15 cellular contexts compared by ENCODE assay signal in genomic region chr2:20040489-20041172, GRCh38. TPM values are rescaled to one million over a fixed set of nuclear protein-coding genes. Genes with fewer than 3 reads are reported as not detected.
DNase-seq lines count a peak whose midpoint lies in the region; ATAC-seq and TF ChIP-seq lines count a peak whose summit lies in the region.
"Had no signal": no experiment of that assay in that cellular context is flagged by ENCODE, and none has a peak within 500 bp of the region (broad histone marks: within the 10 kb centered on the region; RNA-seq: fewer than 3 reads in every experiment).

No MANE protein-coding gene starts in this region.

- peaks cover 0 to 25% of the 10 kb centered on the region in 2 donors for H3K36me3 ChIP-seq in body of pancreas (replicated peaks in 1 of 2; ENCODE audit: insufficient read depth in 1 of 2, low read depth in 2 of 2)
- peaks cover 21 to 52% of the 10 kb centered on the region in 2 experiments for H3K36me3 ChIP-seq in mesenchymal stem cell (ENCODE audit: control insufficient read depth in 1 of 2, insufficient read depth in 2 of 2, low read depth in 1 of 2, low read length in 2 of 2)
- H3K36me3 ChIP-seq in endodermal cell (ENCODE audit: control insufficient read depth, insufficient read depth, low read length): peaks cover 66% of the 10 kb centered on the region

- H4K8ac ChIP-seq in mesenchymal stem cell (ENCODE audit: low read length): no peak overlapping the region

- H3K9ac ChIP-seq in mesenchymal stem cell (ENCODE audit: low read length) (peak overlapping the region; percentile 14), endodermal cell (ENCODE audit: extremely low read depth, low read length, poor library complexity, severe bottlenecking) (no peak overlapping the region)

- peaks cover 14% of the 10 kb centered on the region for H3K4me1 Mint-ChIP-seq in activated CD4-positive, alpha-beta T cell treated with anti-CD3 and anti-CD28 coated beads, Interleukin-2, amount 10 ng/mL, durations not matched to agents 7 days and 5 days
- peaks cover 56% of the 10 kb centered on the region for H3K4me1 Mint-ChIP-seq in endodermal cell

- H2BK120ac ChIP-seq in mesenchymal stem cell (ENCODE audit: low read depth, low read length): no peak overlapping the region

- no peak overlapping the region for H3K4me3 ChIP-seq in body of pancreas
- no peak overlapping the region for H3K4me3 ChIP-seq in mesenchymal stem cell (ENCODE audit: insufficient read depth in 1 of 2, low read depth in 1 of 2, low read length in 2 of 2)
- H3K4me3 ChIP-seq in endodermal cell (ENCODE audit: low read length): no peak overlapping the region
- H3K4me3 ChIP-seq: skin epidermis had no signal

- no peak for TF ChIP-seq POLR2A in body of pancreas (IDR thresholded peaks at IDR 0.05)

- no peaks in the 10 kb centered on the region for H3K9me3 ChIP-seq in body of pancreas
- H3K9me3 ChIP-seq in mesenchymal stem cell (ENCODE audit: control insufficient read depth, low read length): no peaks in the 10 kb centered on the region
- H3K9me3 ChIP-seq in endodermal cell (ENCODE audit: control insufficient read depth, low read length): no peaks in the 10 kb centered on the region

- no peak overlapping the region for H3K23ac ChIP-seq in mesenchymal stem cell (ENCODE audit: low read length in 2 of 2)

- WGBS in body of pancreas, 2 donors: 63 to 64% methylated on average over 8 of the region's 8 CpGs
- 100% methylated on average over 1 of the region's 8 CpGs for WGBS in mesenchymal stem cell
- 93 to 100% methylated on average over 3 to 7 of the region's 8 CpGs for WGBS in endodermal cell (ENCODE audit: insufficient coverage in 1 of 2, insufficient read length in 1 of 2), 2 experiments

- no peaks in the 10 kb centered on the region for H3K27me3 ChIP-seq in body of pancreas
- H3K27me3 ChIP-seq in mesenchymal stem cell (ENCODE audit: control insufficient read depth in 1 of 2, insufficient read depth in 1 of 2, low read length in 2 of 2): no peaks in the 10 kb centered on the region
- no peaks in the 10 kb centered on the region for H3K27me3 ChIP-seq in endodermal cell (ENCODE audit: control insufficient read depth, insufficient read depth, low read length, poor library complexity, severe bottlenecking)

- no peaks in the 10 kb centered on the region for H3K27me3 Mint-ChIP-seq in activated CD4-positive, alpha-beta T cell treated with anti-CD3 and anti-CD28 coated beads, Interleukin-2, amount 10 ng/mL, durations not matched to agents 7 days and 5 days
- H3K27me3 Mint-ChIP-seq in endodermal cell (ENCODE audit: insufficient read depth): no peaks in the 10 kb centered on the region
- H3K27me3 Mint-ChIP-seq: activated naive CD4-positive, alpha-beta T cell treated with anti-CD3 and anti-CD28 coated beads, Interleukin-2, amount 50 U/mL, for 24 hours had no signal

- no peak overlapping the region for H3K4me2 ChIP-seq in mesenchymal stem cell (ENCODE audit: low read length, poor library complexity, severe bottlenecking)

- H3K27ac ChIP-seq in body of pancreas (no peak overlapping the region), mesenchymal stem cell (ENCODE audit: low read length, poor library complexity, severe bottlenecking) (peak overlapping the region; percentile 53), endodermal cell (ENCODE audit: low read depth, low read length) (no peak overlapping the region)

- peaks cover 36% of the 10 kb centered on the region for H3K36me3 Mint-ChIP-seq in activated CD4-positive, alpha-beta T cell treated with anti-CD3 and anti-CD28 coated beads, Interleukin-2, amount 10 ng/mL, durations not matched to agents 7 days and 5 days (ENCODE audit: low read depth)
- H3K36me3 Mint-ChIP-seq in endodermal cell (ENCODE audit: low read depth): peaks cover 57% of the 10 kb centered on the region

- H3K14ac ChIP-seq in mesenchymal stem cell (ENCODE audit: low read length in 2 of 2): no peak overlapping the region

- H3K79me1 ChIP-seq in mesenchymal stem cell (replicated peaks; ENCODE audit: low read length, poor library complexity, severe bottlenecking): peaks cover 10% of the 10 kb centered on the region

- peaks cover 38% of the 10 kb centered on the region for H3K4me1 ChIP-seq in body of pancreas
- peaks cover 12% of the 10 kb centered on the region for H3K4me1 ChIP-seq in mesenchymal stem cell (ENCODE audit: control insufficient read depth, insufficient read depth, low read depth, low read length)
- H3K4me1 ChIP-seq in endodermal cell (ENCODE audit: control insufficient read depth, insufficient read depth, low read length): peaks cover 20% of the 10 kb centered on the region

- no peak overlapping the region for H3K18ac ChIP-seq in mesenchymal stem cell (ENCODE audit: low read depth in 1 of 2, low read length in 2 of 2)

- in situ Hi-C loops in ACHN (cut with HindIII; ENCODE audit: low pct_ligation_motif_present, low pct_unique_long_range_greater_than_20kb, low sequenced_read_pairs): no loop called here

- CTCF ChIA-PET in activated CD4-positive, alpha-beta T cell treated with anti-CD3 and anti-CD28 coated beads, Interleukin-2, amount 10 ng/mL, durations not matched to agents 7 days and 5 days (lab: Charles Lee): interaction anchor here (0.6 to 1.5 kb wide), 3 partner anchors 8 to 25 kb away, joined by 4 to 5 read pairs (median 4); no protein-coding TSS in a partner anchor

- ATAC-seq in body of pancreas (peak; percentile 58), GM21723 (IDR thresholded peaks at IDR 0.05; ENCODE audit: unreplicated experiment) (no peak)

- H3K4ac ChIP-seq in mesenchymal stem cell (ENCODE audit: low read depth in 1 of 2, low read length in 2 of 2): no peak overlapping the region

- no peak overlapping the region for H3K4me3 Mint-ChIP-seq in activated CD4-positive, alpha-beta T cell treated with anti-CD3 and anti-CD28 coated beads, Interleukin-2, amount 10 ng/mL, durations not matched to agents 7 days and 5 days
- H3K4me3 Mint-ChIP-seq in endodermal cell: no peak overlapping the region
- H3K4me3 Mint-ChIP-seq: activated naive CD4-positive, alpha-beta T cell treated with anti-CD3 and anti-CD28 coated beads, Interleukin-2, amount 50 U/mL, for 24 hours; nephron progenitor cell had no signal

- H2AK5ac ChIP-seq in mesenchymal stem cell (ENCODE audit: low read length, severe bottlenecking): peak overlapping the region; percentile 82

- no peak overlapping the region for H2BK12ac ChIP-seq in mesenchymal stem cell (ENCODE audit: low read length in 2 of 2)

- H3K27ac Mint-ChIP-seq in activated CD4-positive, alpha-beta T cell treated with anti-CD3 and anti-CD28 coated beads, Interleukin-2, amount 10 ng/mL, durations not matched to agents 7 days and 5 days: no peak overlapping the region
- no peak overlapping the region for H3K27ac Mint-ChIP-seq in endodermal cell
- H3K27ac Mint-ChIP-seq: activated naive CD4-positive, alpha-beta T cell treated with anti-CD3 and anti-CD28 coated beads, Interleukin-2, amount 50 U/mL, for 24 hours; nephron progenitor cell had no signal

- DNase-seq in ACHN: peak; percentile 56
- peak; percentile 74 for DNase-seq in M059J (ENCODE audit: low read depth)
- DNase-seq in body of pancreas: no peak
- DNase-seq in mesenchymal stem cell: no peak
- no peak for DNase-seq in activated naive CD4-positive, alpha-beta T cell treated with anti-CD3 and anti-CD28 coated beads, Interleukin-2, amount 50 U/mL, for 16 hours
- DNase-seq in activated CD4-positive, alpha-beta T cell treated with anti-CD3 and anti-CD28 coated beads, Interleukin-2, amount 10 ng/mL, durations not matched to agents 7 days and 5 days: no peak
- no peak for DNase-seq in endodermal cell
- DNase-seq: activated CD4-positive, CD25-positive, alpha-beta regulatory T cell; caudate nucleus; COR-L47; NCI-H1105; nephron progenitor cell had no signal

- POLR2A ChIA-PET in activated CD4-positive, alpha-beta T cell treated with anti-CD3 and anti-CD28 coated beads, Interleukin-2, amount 10 ng/mL, durations not matched to agents 7 days and 5 days (lab: Charles Lee): no interaction called here

- TF ChIP-seq CTCF in body of pancreas (IDR thresholded peaks at IDR 0.05) (no peak), endodermal cell (conservative IDR thresholded peaks at IDR 0.05) (no peak)

- H2BK15ac ChIP-seq in mesenchymal stem cell (ENCODE audit: low read depth, poor library complexity, severe bottlenecking): no peak overlapping the region

- no peak overlapping the region for H4K91ac ChIP-seq in mesenchymal stem cell (ENCODE audit: low read length)

- no peaks in the 10 kb centered on the region for H3K9me3 Mint-ChIP-seq in activated CD4-positive, alpha-beta T cell treated with anti-CD3 and anti-CD28 coated beads, Interleukin-2, amount 10 ng/mL, durations not matched to agents 7 days and 5 days
- no peaks in the 10 kb centered on the region for H3K9me3 Mint-ChIP-seq in endodermal cell
- H3K9me3 Mint-ChIP-seq: activated naive CD4-positive, alpha-beta T cell treated with anti-CD3 and anti-CD28 coated beads, Interleukin-2, amount 50 U/mL, for 24 hours; nephron progenitor cell had no signal

- H2BK5ac ChIP-seq in mesenchymal stem cell (ENCODE audit: low read depth, low read length, poor library complexity, severe bottlenecking): no peak overlapping the region

- intact Hi-C loops in body of pancreas (cut with DNase I): no loop called here

- H2AFZ ChIP-seq in mesenchymal stem cell (ENCODE audit: low read depth, low read length): no peak overlapping the region

RNA-seq across cellular contexts. Expression of gene LAPTM4A, which starts 10.8 kb away (rescaled TPM):
- total RNA-seq in M059J (2014; rRNA removed; shearing (Covaris generic)): 211 and 216 TPM in 2 replicates
- 100 to 1,000 TPM in 1 of 2 donors, 10 to 100 TPM in 1; 39.9 to 100 TPM for total RNA-seq in body of pancreas
- 425 TPM for polyA plus RNA-seq in mesenchymal stem cell (2013, experiment 1 of 2)
- polyA plus RNA-seq in mesenchymal stem cell (2013, experiment 2 of 2): 455 TPM
- 10 to 100 TPM; 26.3 to 52.1 TPM for total RNA-seq in activated CD4-positive, alpha-beta T cell treated with anti-CD3 and anti-CD28 coated beads, Interleukin-2, amount 10 ng/mL, durations not matched to agents 7 days and 5 days
- 100 to 1,000 TPM; 285 to 291 TPM for total RNA-seq in endodermal cell
- polyA plus RNA-seq in endodermal cell (2013, experiment 1 of 2): 225 TPM
- polyA plus RNA-seq in endodermal cell (2013, experiment 2 of 2): 221 TPM

RNA-seq across cellular contexts. Expression of gene MATN3, which starts 28.2 kb away (rescaled TPM):
- 0.81 and 1.3 TPM in 2 replicates for total RNA-seq in M059J (2014; rRNA removed; shearing (Covaris generic))
- not detected for total RNA-seq in body of pancreas
- 7.6 TPM for polyA plus RNA-seq in mesenchymal stem cell (2013, experiment 1 of 2)
- 8.0 TPM for polyA plus RNA-seq in mesenchymal stem cell (2013, experiment 2 of 2)
- not detected for total RNA-seq in activated CD4-positive, alpha-beta T cell treated with anti-CD3 and anti-CD28 coated beads, Interleukin-2, amount 10 ng/mL, durations not matched to agents 7 days and 5 days
- 10 to 100 TPM; 38.5 to 44.7 TPM for total RNA-seq in endodermal cell
- 16.7 TPM for polyA plus RNA-seq in endodermal cell (2013, experiment 1 of 2)
- 24.1 TPM for polyA plus RNA-seq in endodermal cell (2013, experiment 2 of 2)

RNA-seq across cellular contexts. Expression of gene WDR35, which starts 50.7 kb away (rescaled TPM):
- total RNA-seq in M059J (2014; rRNA removed; shearing (Covaris generic)): 4.0 and 4.7 TPM in 2 replicates
- total RNA-seq in body of pancreas (1 to 10 TPM; 6.7 to 8.9 TPM), endodermal cell (10 to 100 TPM; 11.3 to 13.5 TPM)
- polyA plus RNA-seq in mesenchymal stem cell (2013, experiment 1 of 2): 3.7 TPM
- 3.7 TPM for polyA plus RNA-seq in mesenchymal stem cell (2013, experiment 2 of 2)
- 1 to 10 TPM; 3.9 to 4.0 TPM for total RNA-seq in activated CD4-positive, alpha-beta T cell treated with anti-CD3 and anti-CD28 coated beads, Interleukin-2, amount 10 ng/mL, durations not matched to agents 7 days and 5 days
- 15.6 TPM for polyA plus RNA-seq in endodermal cell (2013, experiment 1 of 2)
- polyA plus RNA-seq in endodermal cell (2013, experiment 2 of 2): 13.0 TPM

Comparison
In these comparisons a context has a peak if more than half of its experiments do, and no peak if none do; other contexts are left out.
1. DNase-seq: peak in ACHN (single experiment) and M059J (single experiment); none in body of pancreas (0 of 4), mesenchymal stem cell (single experiment), activated naive CD4-positive, alpha-beta T cell treated with anti-CD3 and anti-CD28 coated beads, Interleukin-2, amount 50 U/mL, for 16 hours (single experiment), activated CD4-positive, alpha-beta T cell treated with anti-CD3 and anti-CD28 coated beads, Interleukin-2, amount 10 ng/mL, durations not matched to agents 7 days and 5 days (single experiment) and endodermal cell (single experiment).
2. RNA of gene MATN3, which starts 28.2 kb away (total RNA-seq): 38.5 to 44.7 TPM in endodermal cell; 0.81 to 1.3 TPM in M059J, not detected in body of pancreas and not detected in activated CD4-positive, alpha-beta T cell treated with anti-CD3 and anti-CD28 coated beads, Interleukin-2, amount 10 ng/mL, durations not matched to agents 7 days and 5 days; every median in the first group is over 10 times any median in the second.